1 cellular context compared by ENCODE assay signal in the genomic region with DNA sequence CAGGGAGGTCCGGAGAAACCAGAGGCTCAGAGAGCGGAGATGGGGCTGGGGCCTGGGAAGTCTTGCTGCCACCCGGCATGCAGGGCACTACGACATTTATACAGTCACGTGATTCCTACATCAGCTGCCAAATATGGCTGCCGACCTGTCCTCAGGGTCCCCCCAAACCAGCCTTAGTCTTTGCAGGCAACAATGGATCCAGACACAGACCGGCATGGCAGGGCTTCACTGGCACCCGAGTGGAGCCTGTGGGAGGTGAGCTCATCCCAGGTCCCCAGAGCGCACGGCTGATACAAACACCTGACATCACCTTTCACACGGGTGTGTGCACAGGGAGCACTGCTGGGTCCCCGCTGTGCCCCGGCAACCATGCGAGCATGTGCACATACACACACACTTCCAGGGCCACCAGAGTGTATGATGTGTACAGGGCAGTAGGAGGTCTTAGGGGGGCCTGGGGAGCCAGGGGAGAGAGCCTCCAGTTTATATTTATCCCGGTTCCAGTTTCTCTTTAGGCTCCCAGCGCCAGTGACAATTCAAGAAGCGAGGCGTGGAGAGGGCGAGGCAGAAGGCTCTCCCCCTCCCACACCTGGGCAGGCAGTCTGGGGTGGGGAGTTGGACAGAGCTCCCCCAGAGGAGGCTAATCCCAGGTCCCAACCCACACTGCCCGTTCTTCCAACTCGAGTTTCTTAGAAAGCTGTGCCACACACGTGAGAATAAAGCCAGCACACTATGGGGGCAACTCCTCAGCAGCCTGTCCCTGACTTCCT.
TF ChIP-seq lines count a peak whose summit lies in the region.

No MANE protein-coding gene starts in this region.

TF ChIP-seq in K562, 482 proteins besides CTCF, POLR2A, EP300 and RAD21 (continued from another document):
- TF ChIP-seq, protein P1, sequence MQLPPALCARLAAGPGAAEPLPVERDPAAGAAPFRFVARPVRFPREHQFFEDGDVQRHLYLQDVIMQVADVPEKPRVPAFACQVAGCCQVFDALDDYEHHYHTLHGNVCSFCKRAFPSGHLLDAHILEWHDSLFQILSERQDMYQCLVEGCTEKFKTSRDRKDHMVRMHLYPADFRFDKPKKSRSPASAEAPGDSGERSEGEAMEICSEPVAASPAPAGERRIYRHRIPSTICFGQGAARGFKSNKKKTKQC (CRISPR knock-in tag; IDR thresholded peaks at IDR 0.05), result peak; percentile 60; the same call in 1 of the 2 replicates
- TF ChIP-seq HNRNPK (IDR thresholded peaks at IDR 0.05; ENCODE audit: low read depth, low read length, poor library complexity, severe bottlenecking), result no peak
- TF ChIP-seq TEAD1 (CRISPR knock-in tag; IDR thresholded peaks at IDR 0.05), result peak in 1 of 2 experiments; percentile 51; a peak in 1 of 4 replicates
- TF ChIP-seq, protein P2, sequence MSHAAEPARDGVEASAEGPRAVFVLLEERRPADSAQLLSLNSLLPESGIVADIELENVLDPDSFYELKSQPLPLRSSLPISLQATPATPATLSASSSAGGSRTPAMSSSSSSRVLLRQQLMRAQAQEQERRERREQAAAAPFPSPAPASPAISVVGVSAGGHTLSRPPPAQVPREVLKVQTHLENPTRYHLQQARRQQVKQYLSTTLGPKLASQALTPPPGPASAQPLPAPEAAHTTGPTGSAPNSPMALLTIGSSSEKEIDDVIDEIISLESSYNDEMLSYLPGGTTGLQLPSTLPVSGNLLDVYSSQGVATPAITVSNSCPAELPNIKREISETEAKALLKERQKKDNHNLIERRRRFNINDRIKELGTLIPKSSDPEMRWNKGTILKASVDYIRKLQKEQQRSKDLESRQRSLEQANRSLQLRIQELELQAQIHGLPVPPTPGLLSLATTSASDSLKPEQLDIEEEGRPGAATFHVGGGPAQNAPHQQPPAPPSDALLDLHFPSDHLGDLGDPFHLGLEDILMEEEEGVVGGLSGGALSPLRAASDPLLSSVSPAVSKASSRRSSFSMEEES (CRISPR knock-in tag; IDR thresholded peaks at IDR 0.05), result peak; percentile 29; the same call in 1 of the 2 replicates
- TF ChIP-seq RBFOX2 (IDR thresholded peaks at IDR 0.05; ENCODE audit: low read depth, low read length), result peak; percentile 53; the same call in 1 of the 2 replicates
- TF ChIP-seq, protein P3, sequence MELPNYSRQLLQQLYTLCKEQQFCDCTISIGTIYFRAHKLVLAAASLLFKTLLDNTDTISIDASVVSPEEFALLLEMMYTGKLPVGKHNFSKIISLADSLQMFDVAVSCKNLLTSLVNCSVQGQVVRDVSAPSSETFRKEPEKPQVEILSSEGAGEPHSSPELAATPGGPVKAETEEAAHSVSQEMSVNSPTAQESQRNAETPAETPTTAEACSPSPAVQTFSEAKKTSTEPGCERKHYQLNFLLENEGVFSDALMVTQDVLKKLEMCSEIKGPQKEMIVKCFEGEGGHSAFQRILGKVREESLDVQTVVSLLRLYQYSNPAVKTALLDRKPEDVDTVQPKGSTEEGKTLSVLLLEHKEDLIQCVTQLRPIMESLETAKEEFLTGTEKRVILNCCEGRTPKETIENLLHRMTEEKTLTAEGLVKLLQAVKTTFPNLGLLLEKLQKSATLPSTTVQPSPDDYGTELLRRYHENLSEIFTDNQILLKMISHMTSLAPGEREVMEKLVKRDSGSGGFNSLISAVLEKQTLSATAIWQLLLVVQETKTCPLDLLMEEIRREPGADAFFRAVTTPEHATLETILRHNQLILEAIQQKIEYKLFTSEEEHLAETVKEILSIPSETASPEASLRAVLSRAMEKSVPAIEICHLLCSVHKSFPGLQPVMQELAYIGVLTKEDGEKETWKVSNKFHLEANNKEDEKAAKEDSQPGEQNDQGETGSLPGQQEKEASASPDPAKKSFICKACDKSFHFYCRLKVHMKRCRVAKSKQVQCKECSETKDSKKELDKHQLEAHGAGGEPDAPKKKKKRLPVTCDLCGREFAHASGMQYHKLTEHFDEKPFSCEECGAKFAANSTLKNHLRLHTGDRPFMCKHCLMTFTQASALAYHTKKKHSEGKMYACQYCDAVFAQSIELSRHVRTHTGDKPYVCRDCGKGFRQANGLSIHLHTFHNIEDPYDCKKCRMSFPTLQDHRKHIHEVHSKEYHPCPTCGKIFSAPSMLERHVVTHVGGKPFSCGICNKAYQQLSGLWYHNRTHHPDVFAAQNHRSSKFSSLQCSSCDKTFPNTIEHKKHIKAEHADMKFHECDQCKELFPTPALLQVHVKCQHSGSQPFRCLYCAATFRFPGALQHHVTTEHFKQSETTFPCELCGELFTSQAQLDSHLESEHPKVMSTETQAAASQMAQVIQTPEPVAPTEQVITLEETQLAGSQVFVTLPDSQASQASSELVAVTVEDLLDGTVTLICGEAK (IDR thresholded peaks at IDR 0.05), result no peak
- TF ChIP-seq, protein P3 (CRISPR knock-in tag; IDR thresholded peaks at IDR 0.05), result no peak
- TF ChIP-seq GABPB1 (CRISPR knock-in tag; IDR thresholded peaks at IDR 0.05), result no peak
- TF ChIP-seq, protein P4, sequence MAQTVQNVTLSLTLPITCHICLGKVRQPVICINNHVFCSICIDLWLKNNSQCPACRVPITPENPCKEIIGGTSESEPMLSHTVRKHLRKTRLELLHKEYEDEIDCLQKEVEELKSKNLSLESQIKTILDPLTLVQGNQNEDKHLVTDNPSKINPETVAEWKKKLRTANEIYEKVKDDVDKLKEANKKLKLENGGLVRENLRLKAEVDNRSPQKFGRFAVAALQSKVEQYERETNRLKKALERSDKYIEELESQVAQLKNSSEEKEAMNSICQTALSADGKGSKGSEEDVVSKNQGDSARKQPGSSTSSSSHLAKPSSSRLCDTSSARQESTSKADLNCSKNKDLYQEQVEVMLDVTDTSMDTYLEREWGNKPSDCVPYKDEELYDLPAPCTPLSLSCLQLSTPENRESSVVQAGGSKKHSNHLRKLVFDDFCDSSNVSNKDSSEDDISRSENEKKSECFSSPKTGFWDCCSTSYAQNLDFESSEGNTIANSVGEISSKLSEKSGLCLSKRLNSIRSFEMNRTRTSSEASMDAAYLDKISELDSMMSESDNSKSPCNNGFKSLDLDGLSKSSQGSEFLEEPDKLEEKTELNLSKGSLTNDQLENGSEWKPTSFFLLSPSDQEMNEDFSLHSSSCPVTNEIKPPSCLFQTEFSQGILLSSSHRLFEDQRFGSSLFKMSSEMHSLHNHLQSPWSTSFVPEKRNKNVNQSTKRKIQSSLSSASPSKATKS (CRISPR knock-in tag; IDR thresholded peaks at IDR 0.05), result no peak
TF ChIP-seq in K562: peak in this region for 9.
